In the genomic region with DNA sequence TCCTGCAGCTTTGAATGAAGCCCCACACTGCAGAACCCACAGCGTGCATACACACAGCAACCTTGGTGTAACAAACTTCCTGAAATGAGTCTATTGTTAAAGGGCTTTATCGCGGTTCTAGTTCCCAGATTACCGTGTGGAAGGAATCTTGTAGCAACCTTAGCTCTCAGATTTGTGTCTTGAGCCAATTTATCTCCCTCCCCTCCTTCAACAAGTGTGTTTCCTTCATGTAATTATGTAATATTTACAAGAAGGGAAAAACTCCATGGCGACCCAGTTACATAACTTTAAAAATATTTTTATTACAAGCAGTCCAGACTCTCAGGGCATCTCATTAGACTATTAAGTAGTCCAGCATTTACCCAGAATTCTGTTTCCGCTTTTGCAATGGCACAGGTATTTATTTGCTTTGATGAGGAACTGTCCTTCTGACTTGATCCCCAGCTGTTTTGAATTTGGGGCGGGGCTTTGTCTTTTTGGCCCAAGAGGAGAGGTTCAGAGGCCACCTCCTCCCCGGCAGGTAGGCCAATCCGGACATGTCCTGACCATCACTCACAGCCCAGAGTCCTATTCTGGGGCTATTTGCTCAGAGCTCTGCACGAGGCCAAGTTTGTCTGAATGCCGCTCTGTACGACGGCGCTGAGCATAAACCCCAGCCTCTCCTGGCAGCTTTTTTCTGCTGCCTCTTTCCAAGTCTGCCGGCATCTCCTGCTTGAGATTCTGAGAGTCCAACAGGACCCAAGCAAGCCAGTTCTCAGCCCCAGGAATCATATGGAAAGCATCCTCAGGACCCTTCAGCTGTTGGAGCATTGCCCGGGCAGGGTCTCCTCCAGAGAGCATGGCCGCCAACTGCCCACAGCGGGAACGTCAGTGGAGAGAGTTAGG, we compare ENCODE assay signal across 2 cellular contexts.
TF ChIP-seq lines count a peak whose summit lies in the region.

No MANE protein-coding gene starts in this region.

TF ChIP-seq in HEK293, 187 proteins besides CTCF, POLR2A, EP300 and RAD21:
- no peak for TF ChIP-seq ZBTB20 (tag by site-specific recombination; IDR thresholded peaks at IDR 0.05)
- no peak for TF ChIP-seq ZNF585B (tag by site-specific recombination; IDR thresholded peaks at IDR 0.05)
- TF ChIP-seq TRIM28 (IDR thresholded peaks at IDR 0.05; ENCODE audit: borderline replicate concordance, low read length): no peak
- TF ChIP-seq SCRT2 (tag by site-specific recombination; IDR thresholded peaks at IDR 0.05): peak; percentile 62
- TF ChIP-seq, protein P1, sequence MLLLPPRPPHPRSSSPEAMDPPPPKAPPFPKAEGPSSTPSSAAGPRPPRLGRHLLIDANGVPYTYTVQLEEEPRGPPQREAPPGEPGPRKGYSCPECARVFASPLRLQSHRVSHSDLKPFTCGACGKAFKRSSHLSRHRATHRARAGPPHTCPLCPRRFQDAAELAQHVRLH (tag by site-specific recombination; IDR thresholded peaks at IDR 0.05): no peak

TF ChIP-seq in GM12878, 131 proteins besides CTCF, POLR2A, EP300 and RAD21:
- no peak for TF ChIP-seq ZZZ3 (IDR thresholded peaks at IDR 0.05; ENCODE audit: control insufficient read depth, insufficient read length, low read depth)
- TF ChIP-seq, protein P2, sequence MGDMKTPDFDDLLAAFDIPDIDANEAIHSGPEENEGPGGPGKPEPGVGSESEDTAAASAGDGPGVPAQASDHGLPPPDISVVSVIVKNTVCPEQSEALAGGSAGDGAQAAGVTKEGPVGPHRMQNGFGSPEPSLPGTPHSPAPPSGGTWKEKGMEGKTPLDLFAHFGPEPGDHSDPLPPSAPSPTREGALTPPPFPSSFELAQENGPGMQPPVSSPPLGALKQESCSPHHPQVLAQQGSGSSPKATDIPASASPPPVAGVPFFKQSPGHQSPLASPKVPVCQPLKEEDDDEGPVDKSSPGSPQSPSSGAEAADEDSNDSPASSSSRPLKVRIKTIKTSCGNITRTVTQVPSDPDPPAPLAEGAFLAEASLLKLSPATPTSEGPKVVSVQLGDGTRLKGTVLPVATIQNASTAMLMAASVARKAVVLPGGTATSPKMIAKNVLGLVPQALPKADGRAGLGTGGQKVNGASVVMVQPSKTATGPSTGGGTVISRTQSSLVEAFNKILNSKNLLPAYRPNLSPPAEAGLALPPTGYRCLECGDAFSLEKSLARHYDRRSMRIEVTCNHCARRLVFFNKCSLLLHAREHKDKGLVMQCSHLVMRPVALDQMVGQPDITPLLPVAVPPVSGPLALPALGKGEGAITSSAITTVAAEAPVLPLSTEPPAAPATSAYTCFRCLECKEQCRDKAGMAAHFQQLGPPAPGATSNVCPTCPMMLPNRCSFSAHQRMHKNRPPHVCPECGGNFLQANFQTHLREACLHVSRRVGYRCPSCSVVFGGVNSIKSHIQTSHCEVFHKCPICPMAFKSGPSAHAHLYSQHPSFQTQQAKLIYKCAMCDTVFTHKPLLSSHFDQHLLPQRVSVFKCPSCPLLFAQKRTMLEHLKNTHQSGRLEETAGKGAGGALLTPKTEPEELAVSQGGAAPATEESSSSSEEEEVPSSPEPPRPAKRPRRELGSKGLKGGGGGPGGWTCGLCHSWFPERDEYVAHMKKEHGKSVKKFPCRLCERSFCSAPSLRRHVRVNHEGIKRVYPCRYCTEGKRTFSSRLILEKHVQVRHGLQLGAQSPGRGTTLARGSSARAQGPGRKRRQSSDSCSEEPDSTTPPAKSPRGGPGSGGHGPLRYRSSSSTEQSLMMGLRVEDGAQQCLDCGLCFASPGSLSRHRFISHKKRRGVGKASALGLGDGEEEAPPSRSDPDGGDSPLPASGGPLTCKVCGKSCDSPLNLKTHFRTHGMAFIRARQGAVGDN (IDR thresholded peaks at IDR 0.05): 0 out of 2 replicates have a peak, but pooled peaks have one; percentile 18
TF ChIP-seq in GM12878: peak in this region for 1.
